Comparison of ENCODE assay signal across 10 cellular contexts in genomic region chr5:1107167-1108007, GRCh38. TPM values are rescaled to one million over a fixed set of nuclear protein-coding genes. Genes with fewer than 3 reads are reported as not detected.
A peak's percentile ranks its signal among the peaks of the same experiment; 100 is the strongest.
DNase-seq lines count a peak whose midpoint lies in the region; ATAC-seq and TF ChIP-seq lines count a peak whose summit lies in the region.
"Had no signal": no experiment of that assay in that cellular context is flagged by ENCODE, and none has a peak within 500 bp of the region (broad histone marks: within the 10 kb centered on the region; RNA-seq: fewer than 3 reads in every experiment).

No MANE protein-coding gene starts in this region.

- H3K4me1 Mint-ChIP-seq in CD4-positive, alpha-beta T cell (ENCODE audit: low read depth), result peaks cover 69% of the 10 kb centered on the region
- peaks cover 64% of the 10 kb centered on the region for H3K4me1 Mint-ChIP-seq in activated naive CD8-positive, alpha-beta T cell (ENCODE audit: low read depth)

- peak overlapping the region; percentile 43; the same call in 1 of the 2 replicates for H3K9ac ChIP-seq in HUES64 (ENCODE audit: low read depth, low read length)

- no peaks in the 10 kb centered on the region for H3K27me3 ChIP-seq in CD4-positive, alpha-beta T cell (ENCODE audit: control insufficient read depth, insufficient read depth, low read length)
- no peaks in the 10 kb centered on the region for H3K27me3 ChIP-seq in HUES64 (ENCODE audit: insufficient read depth, low read length)

- H3K36me3 ChIP-seq in HUES64 (ENCODE audit: insufficient read depth, low read length) (no peaks in the 10 kb centered on the region; the same call in 1 of the 2 replicates), mucosa of descending colon (ENCODE audit: low read depth) (no peaks in the 10 kb centered on the region)

- no peaks in the 10 kb centered on the region for H3K27me3 Mint-ChIP-seq in CD4-positive, alpha-beta T cell
- no peaks in the 10 kb centered on the region for H3K27me3 Mint-ChIP-seq in activated naive CD8-positive, alpha-beta T cell

- H3K4me3 Mint-ChIP-seq in CD4-positive, alpha-beta T cell, result peak overlapping the region; percentile 84
- H3K4me3 Mint-ChIP-seq in activated naive CD8-positive, alpha-beta T cell, result peak overlapping the region; percentile 77

- POLR2A ChIA-PET in CD4-positive, alpha-beta T cell (lab: Charles Lee), result interaction anchor here (0.7 kb wide), 1 partner anchor 208 kb away, joined by 3 read pairs; no protein-coding TSS in a partner anchor

- H3K36me3 Mint-ChIP-seq in CD4-positive, alpha-beta T cell (ENCODE audit: low read depth), result peaks cover 14% of the 10 kb centered on the region
- no peaks in the 10 kb centered on the region for H3K36me3 Mint-ChIP-seq in activated naive CD8-positive, alpha-beta T cell

- H3K9me3 ChIP-seq in CD4-positive, alpha-beta T cell (ENCODE audit: control insufficient read depth, low read length), result no peaks in the 10 kb centered on the region
- no peaks in the 10 kb centered on the region for H3K9me3 ChIP-seq in HUES64 (ENCODE audit: insufficient read depth, low read depth, low read length)
- no peaks in the 10 kb centered on the region for H3K9me3 ChIP-seq in mucosa of descending colon

- H3K4me3 ChIP-seq in HUES64 (ENCODE audit: low read length) (no peak overlapping the region; the same call in 1 of the 2 replicates), mucosa of descending colon (no peak overlapping the region)

- intact Hi-C loops in CD4-positive, alpha-beta T cell (cut with DNase I, micrococcal nuclease), result loop anchor here in 1 of 2 experiments (2.0 kb wide), 1 partner anchor 31 kb away; no protein-coding TSS in a partner anchor
- intact Hi-C loops in mucosa of descending colon (cut with DNase I, micrococcal nuclease), result no loop called here

- TF ChIP-seq CTCF in CD4-positive, alpha-beta T cell (IDR thresholded peaks at IDR 0.05), result no peak
- no peak for TF ChIP-seq CTCF in mucosa of descending colon (IDR thresholded peaks at IDR 0.05)

- no peak for DNase-seq in CD4-positive, alpha-beta T cell
- DNase-seq in mucosa of descending colon (peak in 2 of 3 donors; percentile 53), NCI-H446 treated with DMSO at 0.1 percent for 48 hours (lab: John Stamatoyannopoulos, UW) (no peak), NCI-H187 treated with DMSO at 0.1 percent for 48 hours (lab: John Stamatoyannopoulos, UW) (no peak), ACHN (no peak)
- DNase-seq: activated effector memory CD4-positive, alpha-beta T cell treated with Interleukin-2 at 50 U/mL for 16 hours; NCI-H1092 treated with DMSO at 0.1 percent for 48 hours had no signal

- no peak for ATAC-seq in CD4-positive, alpha-beta T cell (ENCODE audit: poor library complexity)
- peak; percentile 4 for ATAC-seq in mucosa of descending colon
- ATAC-seq in GM18867 (IDR thresholded peaks at IDR 0.05; ENCODE audit: unreplicated experiment), result no peak

- peak overlapping the region; percentile 81 for H3K27ac ChIP-seq in CD4-positive, alpha-beta T cell (ENCODE audit: low read depth, low read length)
- peak overlapping the region; percentile 93 for H3K27ac ChIP-seq in HUES64 (ENCODE audit: low read depth, low read length)

- peak overlapping the region; percentile 99 for H3K27ac Mint-ChIP-seq in CD4-positive, alpha-beta T cell
- H3K27ac Mint-ChIP-seq in activated naive CD8-positive, alpha-beta T cell, result peak overlapping the region; percentile 70

- in situ Hi-C loops in ACHN (cut with HindIII; ENCODE audit: low pct_ligation_motif_present, low pct_unique_long_range_greater_than_20kb, low sequenced_read_pairs), result no loop called here

- CTCF ChIA-PET in CD4-positive, alpha-beta T cell (lab: Charles Lee), result interaction anchor here (1.0 kb wide), 1 partner anchor 33 kb away, joined by 3 read pairs; no protein-coding TSS in a partner anchor

- WGBS in HUES64, result 61% methylated on average over 26 of the region's 26 CpGs

- peaks cover 31% of the 10 kb centered on the region for H3K4me1 ChIP-seq in HUES64 (ENCODE audit: insufficient read depth, low read length)
- peaks cover 74% of the 10 kb centered on the region for H3K4me1 ChIP-seq in mucosa of descending colon (ENCODE audit: low read depth)

- H3K9me3 Mint-ChIP-seq in CD4-positive, alpha-beta T cell, result no peaks in the 10 kb centered on the region
- H3K9me3 Mint-ChIP-seq in activated naive CD8-positive, alpha-beta T cell (ENCODE audit: low read depth), result no peaks in the 10 kb centered on the region

RNA-seq across cellular contexts. Expression of gene SLC12A7, which starts 4.5 kb away (rescaled TPM):
- 10 to 100 TPM; 47.9 to 51.7 TPM for total RNA-seq in CD4-positive, alpha-beta T cell
- polyA plus RNA-seq in HUES64 (2013, experiment 1 of 2), result 24.0 TPM
- 26.3 TPM for polyA plus RNA-seq in HUES64 (2013, experiment 2 of 2)
- total RNA-seq in mucosa of descending colon, result 10 to 100 TPM; 80.5 to 97.4 (median 94.1) TPM

Comparison
In these comparisons a context has a peak if more than half of its experiments do, and no peak if none do; other contexts are left out.
1. DNase-seq: peak in mucosa of descending colon (2 of 3); none in CD4-positive, alpha-beta T cell (0 of 10), NCI-H446 treated with DMSO at 0.1 percent for 48 hours (single experiment), NCI-H187 treated with DMSO at 0.1 percent for 48 hours (single experiment) and ACHN (single experiment).